1 cellular context compared by ENCODE assay signal in the genomic region with DNA sequence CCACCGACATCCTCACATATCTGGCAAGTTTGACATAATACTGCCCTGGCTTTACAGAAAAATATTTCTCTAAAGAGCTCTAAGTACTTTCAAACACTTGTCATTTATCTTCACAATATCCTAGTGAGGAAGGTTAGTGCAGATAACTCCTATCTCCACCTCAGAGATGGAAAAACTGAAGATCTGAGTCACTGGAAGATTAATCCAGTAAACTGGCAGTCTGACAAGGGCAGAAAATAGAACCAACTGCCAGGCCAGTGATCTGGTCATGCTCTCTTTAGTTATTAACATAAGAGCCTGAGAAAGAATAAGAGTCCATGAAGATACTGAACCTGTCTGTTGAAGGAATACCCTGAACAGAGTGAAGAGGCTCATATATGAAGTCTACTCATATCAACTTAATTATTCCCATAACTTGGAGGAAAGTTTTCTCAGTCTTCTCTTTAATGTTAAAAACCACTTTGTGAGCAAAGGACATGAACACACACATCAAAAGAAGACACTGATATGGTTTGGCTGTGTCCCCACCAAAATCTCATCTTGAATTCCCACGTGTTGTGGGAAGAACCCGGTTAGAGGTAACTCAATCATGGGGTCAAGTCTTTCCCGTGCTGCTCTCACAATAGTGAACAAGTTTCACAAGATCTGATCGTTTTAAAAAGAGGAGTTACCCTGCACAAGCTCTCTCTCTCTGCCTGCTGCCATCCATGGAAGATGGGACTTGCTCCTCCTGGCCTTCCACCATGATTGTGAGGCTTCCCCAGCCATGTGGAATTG.
TF ChIP-seq lines count a peak whose summit lies in the region.

No MANE protein-coding gene starts in this region.

TF ChIP-seq in K562, 482 proteins besides CTCF, POLR2A, EP300 and RAD21 (continued from another document):
- TF ChIP-seq ZBTB11 (CRISPR knock-in tag; IDR thresholded peaks at IDR 0.05), result no peak
- TF ChIP-seq, protein P1, sequence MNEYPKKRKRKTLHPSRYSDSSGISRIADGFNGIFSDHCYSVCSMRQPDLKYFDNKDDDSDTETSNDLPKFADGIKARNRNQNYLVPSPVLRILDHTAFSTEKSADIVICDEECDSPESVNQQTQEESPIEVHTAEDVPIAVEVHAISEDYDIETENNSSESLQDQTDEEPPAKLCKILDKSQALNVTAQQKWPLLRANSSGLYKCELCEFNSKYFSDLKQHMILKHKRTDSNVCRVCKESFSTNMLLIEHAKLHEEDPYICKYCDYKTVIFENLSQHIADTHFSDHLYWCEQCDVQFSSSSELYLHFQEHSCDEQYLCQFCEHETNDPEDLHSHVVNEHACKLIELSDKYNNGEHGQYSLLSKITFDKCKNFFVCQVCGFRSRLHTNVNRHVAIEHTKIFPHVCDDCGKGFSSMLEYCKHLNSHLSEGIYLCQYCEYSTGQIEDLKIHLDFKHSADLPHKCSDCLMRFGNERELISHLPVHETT (CRISPR knock-in tag; conservative IDR thresholded peaks at IDR 0.05 in 1 of 2, IDR thresholded peaks at IDR 0.05 in 1 of 2), result peak in 1 of 2 experiments; percentile 74; a peak in 1 of 4 replicates
- TF ChIP-seq TRIM24 (IDR thresholded peaks at IDR 0.05), result peak; percentile 10 to 64; a peak in 2 of 4 replicates
- TF ChIP-seq LEF1 (IDR thresholded peaks at IDR 0.05), result no peak
- TF ChIP-seq TCF7L2 (IDR thresholded peaks at IDR 0.05; ENCODE audit: low read depth, low read length), result no peak
TF ChIP-seq in K562: peak in this region for 41.
